ENCODE assay signal across 21 cellular contexts in genomic region chr15:101118116-101118515, GRCh38.
"Had no signal": no experiment of that assay in that cellular context is flagged by ENCODE, and none has a peak within 500 bp of the region (broad histone marks: within the 10 kb centered on the region; RNA-seq: fewer than 3 reads in every experiment).

No MANE protein-coding gene starts in this region.

- DNase-seq: effector CD4-positive, alpha-beta T cell; foreskin fibroblast; gastrocnemius medialis; head of caudate nucleus; left ventricle myocardium superior; lower lobe of right lung; nephron progenitor cell; sigmoid colon; stimulated activated naive CD4-positive, alpha-beta T cell; stimulated activated naive CD8-positive, alpha-beta T cell treated with anti-CD3 and anti-CD28 coated beads, Interleukin-15, amount 100 ng/mL, for 72 hours; transverse colon; upper lobe of right lung; uterus had no signal

- H3K4me3 ChIP-seq: dorsolateral prefrontal cortex, gastrocnemius medialis, lower lobe of right lung, prostate gland, sigmoid colon, suprapubic skin, transverse colon, upper lobe of right lung, uterus had no signal

- H3K9me3 ChIP-seq: gastrocnemius medialis, lower lobe of right lung, neutrophil, prostate gland, sigmoid colon, suprapubic skin, transverse colon, upper lobe of right lung, uterus had no signal

- H3K27ac ChIP-seq: dorsolateral prefrontal cortex, epithelial cell of prostate, gastrocnemius medialis, lower lobe of right lung, neutrophil, parathyroid adenoma, prostate gland, sigmoid colon, suprapubic skin, transverse colon, upper lobe of right lung, uterus had no signal

- H3K79me2 ChIP-seq: parathyroid adenoma had no signal

- H3K27ac Mint-ChIP-seq: nephron progenitor cell had no signal

- H3K27me3 ChIP-seq: dorsolateral prefrontal cortex, gastrocnemius medialis, sigmoid colon, suprapubic skin, transverse colon, upper lobe of right lung, uterus had no signal

- H2AFZ ChIP-seq: parathyroid adenoma had no signal

- H3K4me1 ChIP-seq: parathyroid adenoma, prostate gland had no signal

- H3K4me3 Mint-ChIP-seq: nephron progenitor cell; stimulated activated naive CD8-positive, alpha-beta T cell treated with anti-CD3 and anti-CD28 coated beads, Interleukin-15, amount 100 ng/mL, for 72 hours had no signal

- H3K9me3 Mint-ChIP-seq: nephron progenitor cell had no signal

- ATAC-seq: esophagus mucosa; gastrocnemius medialis; left ventricle myocardium superior; lower lobe of right lung; right cardiac atrium; stimulated activated naive CD8-positive, alpha-beta T cell treated with anti-CD3 and anti-CD28 coated beads, Interleukin-15, amount 100 ng/mL, for 72 hours; upper lobe of right lung had no signal

- H3K9ac ChIP-seq: parathyroid adenoma had no signal

- H3K36me3 ChIP-seq: gastrocnemius medialis, lower lobe of right lung, neutrophil, prostate gland, sigmoid colon, suprapubic skin, transverse colon, upper lobe of right lung, uterus had no signal

- H3K27me3 Mint-ChIP-seq: stimulated activated naive CD8-positive, alpha-beta T cell treated with anti-CD3 and anti-CD28 coated beads, Interleukin-15, amount 100 ng/mL, for 72 hours had no signal
